Comparison of ENCODE assay signal across 14 cellular contexts in the genomic region with DNA sequence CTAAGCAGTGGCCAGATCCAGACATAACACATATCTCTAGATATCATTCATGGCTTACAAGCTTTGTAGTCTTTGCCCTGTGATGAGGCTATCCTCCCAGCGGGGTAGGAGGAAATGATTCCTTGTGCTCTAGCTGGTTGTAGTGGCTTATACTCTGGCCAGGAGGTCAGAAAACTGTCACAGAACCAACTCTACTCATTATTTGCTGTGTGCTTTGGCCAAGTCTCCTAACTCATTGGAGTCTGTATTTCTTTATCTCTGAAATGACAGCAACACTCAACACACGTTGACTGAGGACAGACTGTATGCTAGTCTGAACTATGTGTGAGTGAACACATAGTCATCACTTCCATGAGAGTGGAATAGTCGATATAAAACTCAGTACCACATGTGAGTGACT.
DNase-seq lines count a peak whose midpoint lies in the region; TF ChIP-seq lines count a peak whose summit lies in the region.
"Had no signal": no experiment of that assay in that cellular context is flagged by ENCODE, and none has a peak within 500 bp of the region (broad histone marks: within the 10 kb centered on the region; RNA-seq: fewer than 3 reads in every experiment).

No MANE protein-coding gene starts in this region.

- H3K36me3 ChIP-seq in mesendoderm (ENCODE audit: control insufficient read depth, insufficient read depth, low read length), result no peaks in the 10 kb centered on the region
- H3K36me3 ChIP-seq: BLaER1 had no signal

- H3K4me3 Mint-ChIP-seq in immature natural killer cell, result no peak overlapping the region
- H3K4me3 Mint-ChIP-seq: brain had no signal

- no peak overlapping the region for H3K23ac ChIP-seq in mesendoderm (ENCODE audit: low read length)

- no peaks in the 10 kb centered on the region for H3K79me2 ChIP-seq in mesendoderm (ENCODE audit: control insufficient read depth, insufficient read depth, low read length)

- H3K27me3 Mint-ChIP-seq in immature natural killer cell (ENCODE audit: low read depth in 3 of 3), result peaks cover 0 to 13% (median 3%) of the 10 kb centered on the region in 3 donors
- H3K27me3 Mint-ChIP-seq: brain had no signal

- H2AK5ac ChIP-seq in mesendoderm (ENCODE audit: low read length), result peak overlapping the region; percentile 93

- peak overlapping the region; percentile 87 for H3K27ac ChIP-seq in mesendoderm (ENCODE audit: low read depth, low read length)
- H3K27ac ChIP-seq: BLaER1 had no signal

- peak overlapping the region; percentile 94 for H2BK5ac ChIP-seq in mesendoderm (ENCODE audit: low read length)

- no peak overlapping the region for H2BK15ac ChIP-seq in mesendoderm (replicated peaks; ENCODE audit: low read depth)

- H3K36me3 Mint-ChIP-seq in immature natural killer cell, result no peaks in the 10 kb centered on the region
- H3K36me3 Mint-ChIP-seq: brain had no signal

- peak overlapping the region; percentile 85 for H3K56ac ChIP-seq in mesendoderm (ENCODE audit: low read length)

- no peak overlapping the region for H4K8ac ChIP-seq in mesendoderm (ENCODE audit: low read depth, low read length)

- no peak for TF ChIP-seq CTCF in AG10803 (conservative IDR thresholded peaks at IDR 0.05; ENCODE audit: low read length)
- no peak for TF ChIP-seq CTCF in fibroblast of mammary gland (conservative IDR thresholded peaks at IDR 0.05; ENCODE audit: control insufficient read depth, insufficient read depth, low read depth, low read length)

- peak overlapping the region; percentile 34 for H3K9ac ChIP-seq in mesendoderm (ENCODE audit: low read length)
- H3K9ac ChIP-seq: BLaER1 had no signal

- no peaks in the 10 kb centered on the region for H3K27me3 ChIP-seq in mesendoderm (ENCODE audit: insufficient read depth, low read length, poor library complexity)
- H3K27me3 ChIP-seq: BLaER1 had no signal

- no CpG with 5 or more reads among the region's 3 CpGs for WGBS in mesendoderm (ENCODE audit: extremely low coverage, insufficient coverage, low lambda C conversion rate)

- H3K4me3 ChIP-seq in AG10803 (ENCODE audit: low read length) (no peak overlapping the region), fibroblast of mammary gland (ENCODE audit: control insufficient read depth, low read depth, low read length) (no peak overlapping the region), mesendoderm (ENCODE audit: low read length) (no peak overlapping the region)
- H3K4me3 ChIP-seq: BLaER1 had no signal

- H3K9me3 Mint-ChIP-seq in immature natural killer cell, result no peaks in the 10 kb centered on the region
- H3K9me3 Mint-ChIP-seq: brain had no signal

- DNase-seq in AG10803 (ENCODE audit: low read depth), result peak; percentile 49
- peak; percentile 63 for DNase-seq in LoVo (ENCODE audit: low spot score)
- DNase-seq in fibroblast of mammary gland (ENCODE audit: low read depth), result peak; percentile 86
- peak; percentile 93 for DNase-seq in mesendoderm
- DNase-seq in T-helper 2 cell, result no peak
- no peak for DNase-seq in immature natural killer cell
- DNase-seq in amygdala (lab: John Stamatoyannopoulos, UW), result no peak
- DNase-seq in NCI-H748 (lab: John Stamatoyannopoulos, UW; ENCODE audit: unreplicated experiment), result no peak
- DNase-seq: erythroblast; midbrain; NCI-H146; stimulated activated CD4-positive, alpha-beta T cell treated with anti-CD3 and anti-CD28 coated beads, Interleukin-12 subunit alpha, Interleukin-12 subunit beta, amount 100 ng/mL, for 4 hours had no signal

- peak overlapping the region; percentile 84 for H4K5ac ChIP-seq in mesendoderm (ENCODE audit: low read length)

- H3K4me2 ChIP-seq in mesendoderm (ENCODE audit: low read length), result no peak overlapping the region
- H3K4me2 ChIP-seq: BLaER1 had no signal

- peak overlapping the region; percentile 81 for H3K18ac ChIP-seq in mesendoderm (ENCODE audit: low read length)

- H3K4me1 ChIP-seq in mesendoderm (ENCODE audit: control insufficient read depth, low read depth, low read length), result peaks cover 12% of the 10 kb centered on the region
- H3K4me1 ChIP-seq: BLaER1 had no signal

- peak overlapping the region; percentile 93 for H3K4ac ChIP-seq in mesendoderm (ENCODE audit: low read depth, low read length)

- no peak overlapping the region for H3K27ac Mint-ChIP-seq in immature natural killer cell
- H3K27ac Mint-ChIP-seq: brain had no signal

- H2BK120ac ChIP-seq in mesendoderm (ENCODE audit: low read depth, low read length), result peak overlapping the region; percentile 78

- no peaks in the 10 kb centered on the region for H3K79me1 ChIP-seq in mesendoderm (ENCODE audit: low read length)

- no peaks in the 10 kb centered on the region for H3K4me1 Mint-ChIP-seq in immature natural killer cell

Comparison
In these comparisons a context has a peak if more than half of its experiments do, and no peak if none do; other contexts are left out.
1. DNase-seq: peak in AG10803 (single experiment), LoVo (single experiment), fibroblast of mammary gland (single experiment) and mesendoderm (single experiment); none in T-helper 2 cell (0 of 5), immature natural killer cell (0 of 3), amygdala (0 of 56) and NCI-H748 (single experiment).